Comparison of ENCODE assay signal across 8 cellular contexts in the genomic region with DNA sequence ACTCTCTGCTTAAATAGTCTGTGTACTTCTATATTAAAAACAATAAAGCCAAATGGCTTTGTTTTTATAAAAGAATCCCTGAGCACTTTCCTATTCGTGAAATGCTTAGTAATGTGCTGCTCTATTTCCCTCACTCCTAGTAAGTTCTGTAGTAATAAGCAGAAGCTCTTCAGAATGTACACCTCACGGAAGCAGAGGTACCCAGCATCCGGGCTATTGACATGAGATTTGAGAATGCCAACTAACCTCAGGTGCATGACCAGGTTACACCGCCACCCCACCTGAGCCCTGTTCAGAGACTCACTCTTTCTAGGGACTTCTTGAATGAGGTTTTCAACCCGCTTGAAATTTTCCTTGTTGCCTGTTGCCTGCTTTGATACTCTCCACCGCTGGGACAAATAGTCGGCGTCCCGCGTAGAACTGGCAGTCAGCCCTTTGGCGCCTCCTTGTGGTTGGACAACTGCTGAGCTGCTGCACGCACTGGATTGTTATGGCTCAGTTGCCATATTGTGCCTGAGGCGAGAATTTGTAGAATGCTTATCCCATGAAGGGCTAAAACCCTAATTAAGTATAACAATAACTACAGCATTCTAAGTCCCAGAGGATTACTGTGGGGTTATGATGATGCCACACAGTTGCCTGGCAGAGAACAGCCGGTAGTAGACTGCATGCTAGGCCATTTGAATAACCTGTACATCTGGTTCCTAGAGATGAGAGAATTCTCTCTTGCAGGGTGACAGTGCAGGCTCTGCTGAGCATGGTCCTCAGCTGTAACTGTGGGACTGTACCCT.
A peak's percentile ranks its signal among the peaks of the same experiment; 100 is the strongest.
DNase-seq lines count a peak whose midpoint lies in the region; ATAC-seq, FAIRE-seq and TF ChIP-seq lines count a peak whose summit lies in the region.

No MANE protein-coding gene starts in this region.

- no peak overlapping the region for H3K27ac ChIP-seq in pancreas
- H3K27ac ChIP-seq in tibial nerve, result no peak overlapping the region

- TF ChIP-seq CTCF in pancreas (IDR thresholded peaks at IDR 0.05), result peak; percentile 77 to 90 (median 86)
- peak; percentile 85 to 93 (median 87) for TF ChIP-seq CTCF in tibial nerve (IDR thresholded peaks at IDR 0.05)

- H3K27me3 Mint-ChIP-seq in activated T-helper 2 cell treated with anti-CD3 and anti-CD28 coated beads, Interferon-gamma antibody, Interleukin-2, Interleukin-4, amounts not matched to agents 10 μg/mL and 5 μg/mL and 100 μg/mL, durations not matched to agents 14 hours and 24 hours and 36 hours (ENCODE audit: low read depth), result peaks cover 9% of the 10 kb centered on the region

- ATAC-seq in GM21528 (IDR thresholded peaks at IDR 0.05; ENCODE audit: low FRiP score, unreplicated experiment) (peak; percentile 94), pancreas (peak; percentile 96 to 100 (median 99))

- H3K27me3 ChIP-seq in pancreas (no peaks in the 10 kb centered on the region), tibial nerve (no peaks in the 10 kb centered on the region)

- intact Hi-C loops in activated T-helper 2 cell treated with anti-CD3 and anti-CD28 coated beads, Interferon-gamma antibody, Interleukin-2, Interleukin-4, amounts not matched to agents 10 μg/mL and 5 μg/mL and 100 μg/mL, durations not matched to agents 14 hours and 24 hours and 36 hours (cut with micrococcal nuclease), result loop anchor here (1.0 to 5.0 kb wide), 3 partner anchors 197 to 718 kb away; no protein-coding TSS in a partner anchor
- intact Hi-C loops in pancreas (cut with DNase I), result loop anchor here in 1 of 3 donors (5.0 to 10.0 kb wide), 2 partner anchors 513 to 715 kb away; no protein-coding TSS in a partner anchor

- H3K36me3 ChIP-seq in pancreas (no peaks in the 10 kb centered on the region), tibial nerve (no peaks in the 10 kb centered on the region)

- FAIRE-seq in pancreas (lab: Jason Lieb, UNC), result no peak

- TF ChIP-seq EP300 in tibial nerve (IDR thresholded peaks at IDR 0.05), result no peak

- H3K4me3 Mint-ChIP-seq in activated T-helper 2 cell treated with anti-CD3 and anti-CD28 coated beads, Interferon-gamma antibody, Interleukin-2, Interleukin-4, amounts not matched to agents 10 μg/mL and 5 μg/mL and 100 μg/mL, durations not matched to agents 14 hours and 24 hours and 36 hours (ENCODE audit: low read depth), result no peak overlapping the region

- no peaks in the 10 kb centered on the region for H3K9me3 Mint-ChIP-seq in activated T-helper 2 cell treated with anti-CD3 and anti-CD28 coated beads, Interferon-gamma antibody, Interleukin-2, Interleukin-4, amounts not matched to agents 10 μg/mL and 5 μg/mL and 100 μg/mL, durations not matched to agents 14 hours and 24 hours and 36 hours

- peak overlapping the region in 2 of 4 donors; percentile 5 to 28 for H3K4me3 ChIP-seq in pancreas
- H3K4me3 ChIP-seq in tibial nerve, result no peak overlapping the region

- H3K4me1 Mint-ChIP-seq in activated T-helper 2 cell treated with anti-CD3 and anti-CD28 coated beads, Interferon-gamma antibody, Interleukin-2, Interleukin-4, amounts not matched to agents 10 μg/mL and 5 μg/mL and 100 μg/mL, durations not matched to agents 14 hours and 24 hours and 36 hours (ENCODE audit: low read depth), result peaks cover 5% of the 10 kb centered on the region

- H3K36me3 Mint-ChIP-seq in activated T-helper 2 cell treated with anti-CD3 and anti-CD28 coated beads, Interferon-gamma antibody, Interleukin-2, Interleukin-4, amounts not matched to agents 10 μg/mL and 5 μg/mL and 100 μg/mL, durations not matched to agents 14 hours and 24 hours and 36 hours (ENCODE audit: low read depth), result no peaks in the 10 kb centered on the region

- WGBS in pancreas, 2 donors, result 11 to 13% methylated on average over 14 of the region's 14 CpGs
- 23 to 25% methylated on average over 14 of the region's 14 CpGs for WGBS in tibial nerve, 2 donors

- peak; percentile 88 for DNase-seq in EH (ENCODE audit: low read depth)
- peak; percentile 76 for DNase-seq in HuH-7 (ENCODE audit: low spot score)
- peak; percentile 72 for DNase-seq in RKO (ENCODE audit: low spot score)
- peak; percentile 70 for DNase-seq in activated T-helper 2 cell treated with anti-CD3 and anti-CD28 coated beads, Interferon-gamma antibody, Interleukin-2, Interleukin-4, amounts not matched to agents 10 μg/mL and 5 μg/mL and 100 μg/mL, durations not matched to agents 14 hours and 24 hours and 36 hours (ENCODE audit: low spot score)
- DNase-seq in foreskin melanocyte, result peak; percentile 91
- DNase-seq in pancreas, result peak; percentile 62 to 92 (median 83)
- DNase-seq in tibial nerve (ENCODE audit: low spot score in 2 of 2), result peak; percentile 72 to 91

- no peaks in the 10 kb centered on the region for H3K4me1 ChIP-seq in pancreas
- H3K4me1 ChIP-seq in tibial nerve, result peaks cover 0 to 6% (median 0%) of the 10 kb centered on the region in 4 donors

- H3K27ac Mint-ChIP-seq in activated T-helper 2 cell treated with anti-CD3 and anti-CD28 coated beads, Interferon-gamma antibody, Interleukin-2, Interleukin-4, amounts not matched to agents 10 μg/mL and 5 μg/mL and 100 μg/mL, durations not matched to agents 14 hours and 24 hours and 36 hours, result no peak overlapping the region

- H3K9me3 ChIP-seq in pancreas, result no peaks in the 10 kb centered on the region
- H3K9me3 ChIP-seq in tibial nerve, result no peaks in the 10 kb centered on the region

- TF ChIP-seq POLR2A in tibial nerve (IDR thresholded peaks at IDR 0.05), result no peak
